Comparison of ENCODE assay signal across 28 cellular contexts in the genomic region with DNA sequence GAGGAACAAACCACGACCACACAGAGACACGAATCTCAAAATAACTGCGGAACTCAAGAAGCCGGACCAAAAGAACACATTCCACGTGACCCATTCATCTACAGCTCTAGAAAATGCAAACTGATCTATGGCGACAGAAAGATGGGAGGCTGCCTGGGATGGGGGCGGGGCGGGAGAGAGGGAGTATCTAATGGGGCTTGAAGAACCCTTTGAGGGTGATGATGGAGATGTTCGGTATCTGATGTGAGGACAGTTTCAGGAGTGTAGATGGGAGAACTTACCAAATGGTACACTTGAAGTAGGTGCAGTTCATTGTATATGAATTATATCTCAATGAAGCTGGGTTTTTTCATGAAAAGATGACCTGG. TPM values are rescaled to one million over a fixed set of nuclear protein-coding genes. Genes with fewer than 3 reads are reported as not detected.
A peak's percentile ranks its signal among the peaks of the same experiment; 100 is the strongest.
DNase-seq lines count a peak whose midpoint lies in the region; ATAC-seq and TF ChIP-seq lines count a peak whose summit lies in the region.
"Had no signal": no experiment of that assay in that cellular context is flagged by ENCODE, and none has a peak within 500 bp of the region (broad histone marks: within the 10 kb centered on the region; RNA-seq: fewer than 3 reads in every experiment).

No MANE protein-coding gene starts in this region.

- no peaks in the 10 kb centered on the region for H3K9me3 Mint-ChIP-seq in nephron
- H3K9me3 Mint-ChIP-seq: activated naive CD4-positive, alpha-beta T cell treated with anti-CD3 and anti-CD28 coated beads, Interleukin-2, amount 50 U/mL, for 72 hours; T-helper 2 cell treated with Interferon-gamma antibody and Interleukin-4, amounts not matched to agents 5 μg/mL and 100 μg/mL, for 36 hours had no signal

- H3K9me3 ChIP-seq in left ventricle myocardium inferior (replicated peaks), result no peaks in the 10 kb centered on the region
- H3K9me3 ChIP-seq in smooth muscle cell (replicated peaks; ENCODE audit: low read depth), result no peaks in the 10 kb centered on the region
- H3K9me3 ChIP-seq: A549, neutrophil, tibial nerve had no signal

- H3K79me2 ChIP-seq in smooth muscle cell (ENCODE audit: low read depth), result no peaks in the 10 kb centered on the region

- H3K36me3 ChIP-seq in left ventricle myocardium inferior (no peaks in the 10 kb centered on the region), smooth muscle cell (ENCODE audit: low read depth) (no peaks in the 10 kb centered on the region)
- H3K36me3 ChIP-seq: neutrophil, tibial nerve had no signal

- intact Hi-C loops in left ventricle myocardium inferior (cut with micrococcal nuclease) (no loop called here), left cardiac atrium (cut with DNase I) (no loop called here)

- H3K36me3 Mint-ChIP-seq in nephron (ENCODE audit: low read depth), result no peaks in the 10 kb centered on the region
- H3K36me3 Mint-ChIP-seq: activated naive CD4-positive, alpha-beta T cell treated with anti-CD3 and anti-CD28 coated beads, Interleukin-2, amount 50 U/mL, for 72 hours had no signal

- no peak overlapping the region for H3K9ac ChIP-seq in smooth muscle cell (ENCODE audit: low read depth)

- H3K4me1 Mint-ChIP-seq in nephron, result peaks cover 19% of the 10 kb centered on the region
- H3K4me1 Mint-ChIP-seq: B cell had no signal

- H3K27ac Mint-ChIP-seq in nephron, result peak overlapping the region in 2 of 3 experiments; percentile 19 to 48
- H3K27ac Mint-ChIP-seq: activated naive CD4-positive, alpha-beta T cell treated with anti-CD3 and anti-CD28 coated beads, Interleukin-2, amount 50 U/mL, for 72 hours; B cell; T-helper 2 cell treated with Interferon-gamma antibody and Interleukin-4, amounts not matched to agents 5 μg/mL and 100 μg/mL, for 36 hours had no signal

- TF ChIP-seq CTCF in left ventricle myocardium inferior (IDR thresholded peaks at IDR 0.05; ENCODE audit: borderline replicate concordance) (no peak), nephron (IDR thresholded peaks at IDR 0.05; ENCODE audit: unreplicated experiment in 3 of 3) (no peak), smooth muscle cell (IDR thresholded peaks at IDR 0.05; ENCODE audit: borderline replicate concordance, insufficient read depth, poor library complexity, severe bottlenecking) (no peak)

- H3K4me3 ChIP-seq in left ventricle myocardium inferior (no peak overlapping the region), smooth muscle cell (no peak overlapping the region)
- H3K4me3 ChIP-seq: A549, dorsolateral prefrontal cortex, GM12878, tibial nerve had no signal

- H2AFZ ChIP-seq in smooth muscle cell (ENCODE audit: low read depth), result peak overlapping the region; percentile 39

- H3K27ac ChIP-seq in left ventricle myocardium inferior (replicated peaks) (peak overlapping the region; percentile 85), smooth muscle cell (ENCODE audit: low read depth) (no peak overlapping the region)
- H3K27ac ChIP-seq: A549, dorsolateral prefrontal cortex, neutrophil, RWPE1, VCaP had no signal

- no peaks in the 10 kb centered on the region for H3K27me3 ChIP-seq in left ventricle myocardium inferior (ENCODE audit: low read depth)
- H3K27me3 ChIP-seq in smooth muscle cell (ENCODE audit: low read depth), result no peaks in the 10 kb centered on the region
- H3K27me3 ChIP-seq: dorsolateral prefrontal cortex, tibial nerve had no signal

- ATAC-seq in left cardiac atrium (no peak), HG03175 (IDR thresholded peaks at IDR 0.05; ENCODE audit: unreplicated experiment) (no peak), HG03159 (IDR thresholded peaks at IDR 0.05; ENCODE audit: unreplicated experiment) (no peak)
- ATAC-seq: activated naive CD4-positive, alpha-beta T cell treated with anti-CD3 and anti-CD28 coated beads, Interleukin-2, amount 50 U/mL, for 72 hours; GM12878 had no signal

- 83% methylated on average over 9 of the region's 9 CpGs for WGBS in smooth muscle cell (ENCODE audit: low lambda C conversion rate)

- H4K20me1 ChIP-seq in smooth muscle cell (ENCODE audit: low read depth), result no peaks in the 10 kb centered on the region

- peaks cover 7% of the 10 kb centered on the region for H3K27me3 Mint-ChIP-seq in nephron (ENCODE audit: low read depth)
- H3K27me3 Mint-ChIP-seq: B cell had no signal

- no peaks in the 10 kb centered on the region for H3F3A ChIP-seq in smooth muscle cell (ENCODE audit: low read depth)

- DNase-seq in left ventricle myocardium inferior, result no peak
- DNase-seq in left cardiac atrium, result no peak
- DNase-seq in smooth muscle cell (lab: John Stamatoyannopoulos, UW; ENCODE audit: unreplicated experiment), result no peak
- DNase-seq in activated T-cell treated with anti-CD3 and anti-CD28 coated beads, Interleukin-2, amount 50 U/mL, for 1 hour, result no peak
- DNase-seq in NCI-H69 (lab: John Stamatoyannopoulos, UW), result no peak
- DNase-seq: activated CD4-positive, alpha-beta T cell treated with anti-CD3 and anti-CD28 coated beads, Interleukin-2, amount 50 U/mL, for 1 hour; cerebellar nuclear complex; DMS79; H7; mammary epithelial cell; NCI-H1092; NCI-H187 treated with DMSO at 0.1 percent for 48 hours; NCI-H526 treated with DMSO at 0.1 percent for 48 hours; stimulated activated CD4-positive, alpha-beta T cell treated with anti-CD3 and anti-CD28 coated beads, Interleukin-4, amount 100 ng/mL, for 4 hours; stimulated activated naive CD4-positive, alpha-beta T cell treated with Interleukin-2 at 50 U/mL for 16 hours had no signal

- H3K4me1 ChIP-seq in left ventricle myocardium inferior (peaks cover 45% of the 10 kb centered on the region), smooth muscle cell (ENCODE audit: low read depth) (peaks cover 6% of the 10 kb centered on the region)
- H3K4me1 ChIP-seq: A549 had no signal

- H3K4me2 ChIP-seq in smooth muscle cell, result peak overlapping the region; percentile 29
- H3K4me2 ChIP-seq: A549 had no signal

- H3K4me3 Mint-ChIP-seq in nephron, result no peak overlapping the region
- H3K4me3 Mint-ChIP-seq: B cell; T-helper 2 cell treated with Interferon-gamma antibody and Interleukin-4, amounts not matched to agents 5 μg/mL and 100 μg/mL, for 36 hours had no signal

RNA-seq across cellular contexts. Expression of a gene that starts 34.6 kb away (rescaled TPM):
- 20.8 TPM for total RNA-seq in left ventricle myocardium inferior
- total RNA-seq in left cardiac atrium, result 10 to 100 TPM; 21.7 to 32.0 TPM
- 12.7 and 15.3 TPM in 2 replicates for total RNA-seq in smooth muscle cell
- 9.9 and 11.7 TPM in 2 replicates for polyA plus RNA-seq in smooth muscle cell

RNA-seq across cellular contexts. Expression of a gene that starts 57.3 kb away (rescaled TPM):
- total RNA-seq in left ventricle myocardium inferior (0.69 TPM), left cardiac atrium (1 to 10 TPM; 1.4 to 5.7 TPM), smooth muscle cell (21.4 and 26.8 TPM in 2 replicates)
- 2.0 and 7.9 TPM in 2 replicates for polyA plus RNA-seq in smooth muscle cell
